ENCODE assay signal across 13 cellular contexts in genomic region chr20:35714127-35714526, GRCh38.
"Had no signal": no experiment of that assay in that cellular context is flagged by ENCODE, and none has a peak within 500 bp of the region (broad histone marks: within the 10 kb centered on the region; RNA-seq: fewer than 3 reads in every experiment).

No MANE protein-coding gene starts in this region.

- ATAC-seq: heart left ventricle had no signal

- H3K9me3 Mint-ChIP-seq: mesothelial cell of epicardium; stimulated activated memory B cell treated with anti-CD40 and anti-IgM and Interleukin-4, amounts not matched to agents 10 μg/mL and 1 μg/mL and 100 μg/mL, for 72 hours; T-helper 1 cell treated with Interleukin-12 subunit alpha and Interleukin-12 subunit beta and Interleukin-4 antibody, amounts not matched to agents 30 μg/mL and 1 μg/mL, for 36 hours had no signal

- H2AFZ ChIP-seq: parathyroid adenoma had no signal

- H3K4me3 ChIP-seq: heart left ventricle, tibial nerve, uterus had no signal

- H3K4me3 Mint-ChIP-seq: mesothelial cell of epicardium; stimulated activated memory B cell treated with anti-CD40 and anti-IgM and Interleukin-4, amounts not matched to agents 10 μg/mL and 1 μg/mL and 100 μg/mL, for 72 hours; T-helper 1 cell treated with Interleukin-12 subunit alpha and Interleukin-12 subunit beta and Interleukin-4 antibody, amounts not matched to agents 30 μg/mL and 1 μg/mL, for 36 hours had no signal

- H3K9ac ChIP-seq: parathyroid adenoma had no signal

- H3K27me3 Mint-ChIP-seq: stimulated activated memory B cell treated with anti-CD40 and anti-IgM and Interleukin-4, amounts not matched to agents 10 μg/mL and 1 μg/mL and 100 μg/mL, for 72 hours had no signal

- H3K27ac Mint-ChIP-seq: stimulated activated memory B cell treated with anti-CD40 and anti-IgM and Interleukin-4, amounts not matched to agents 10 μg/mL and 1 μg/mL and 100 μg/mL, for 72 hours; T-helper 1 cell treated with Interleukin-12 subunit alpha and Interleukin-12 subunit beta and Interleukin-4 antibody, amounts not matched to agents 30 μg/mL and 1 μg/mL, for 36 hours had no signal

- DNase-seq: activated CD4-positive, alpha-beta T cell treated with anti-CD3 and anti-CD28 coated beads for 48 hours; activated gamma-delta T cell treated with Interleukin-2 at 50 U/mL for 16 hours; activated T-cell treated with anti-CD3 and anti-CD28 coated beads, Interleukin-2, amount 50 U/mL, for 1 hour; aorta; heart left ventricle; substantia nigra; uterus; WERI-Rb-1 had no signal

- H3K27ac ChIP-seq: heart left ventricle, parathyroid adenoma, tibial nerve, uterus, WERI-Rb-1 had no signal

- H3K27me3 ChIP-seq: heart left ventricle, tibial nerve, uterus had no signal
